In genomic region chr4:107114059-107114458, GRCh38 we compare ENCODE assay signal across 3 cellular contexts.
TF ChIP-seq lines count a peak whose summit lies in the region.

No MANE protein-coding gene starts in this region.

TF ChIP-seq in HepG2, 621 proteins besides CTCF, POLR2A, EP300 and RAD21:
- TF ChIP-seq RAD51 (IDR thresholded peaks at IDR 0.05; ENCODE audit: borderline replicate concordance) (peak; percentile 66; the same call in 1 of the 2 replicates), TCF7 (IDR thresholded peaks at IDR 0.05; ENCODE audit: low read depth) (no peak)

TF ChIP-seq in GM12878, 131 proteins besides CTCF, POLR2A, EP300 and RAD21:
- TF ChIP-seq RAD51 (IDR thresholded peaks at IDR 0.05) (peak; percentile 69), STAT1 (conservative IDR thresholded peaks at IDR 0.05) (no peak), ZNF622 (IDR thresholded peaks at IDR 0.05) (no peak), CREB1 (IDR thresholded peaks at IDR 0.05; ENCODE audit: low read depth) (no peak)

TF ChIP-seq in K562, 482 proteins besides CTCF, POLR2A, EP300 and RAD21:
- TF ChIP-seq MLLT1 (IDR thresholded peaks at IDR 0.05) (no peak), ZC3H4 (CRISPR knock-in tag; IDR thresholded peaks at IDR 0.05; ENCODE audit: borderline replicate concordance) (no peak), TFE3 (CRISPR knock-in tag; IDR thresholded peaks at IDR 0.05) (peak; percentile 85), GTF2A2 (tag; IDR thresholded peaks at IDR 0.05) (no peak), SIRT6 (IDR thresholded peaks at IDR 0.05; ENCODE audit: low read depth, low read length) (no peak), ZBTB12 (CRISPR knock-in tag; IDR thresholded peaks at IDR 0.05) (no peak), EGR1 (conservative IDR thresholded peaks at IDR 0.05) (no peak), ERF (CRISPR knock-in tag; IDR thresholded peaks at IDR 0.05) (no peak), TCF7 (IDR thresholded peaks at IDR 0.05; ENCODE audit: borderline replicate concordance) (no peak), GABPA (tag; conservative IDR thresholded peaks at IDR 0.05; ENCODE audit: low read depth) (no peak), ZBTB2 (IDR thresholded peaks at IDR 0.05) (no peak), RAD51 (IDR thresholded peaks at IDR 0.05; ENCODE audit: borderline replicate concordance, low read depth) (peak; percentile 50), CBX2 (IDR thresholded peaks at IDR 0.05; ENCODE audit: insufficient read depth, low read length, poor library complexity, severe bottlenecking) (no peak), PBX2 (CRISPR knock-in tag; IDR thresholded peaks at IDR 0.05; ENCODE audit: low read depth) (no peak), PBX2 (tag; conservative IDR thresholded peaks at IDR 0.05; ENCODE audit: low read depth) (no peak)
